In genomic region chr9:70278312-70278711, GRCh38 we compare ENCODE assay signal across 26 cellular contexts.
"Had no signal": no experiment of that assay in that cellular context is flagged by ENCODE, and none has a peak within 500 bp of the region (broad histone marks: within the 10 kb centered on the region; RNA-seq: fewer than 3 reads in every experiment).

No MANE protein-coding gene starts in this region.

- H3K27me3 ChIP-seq: neural progenitor cell, neutrophil, right atrium auricular region, suprapubic skin, tibial artery, upper lobe of right lung had no signal

- H3K9ac ChIP-seq: neural progenitor cell, parathyroid adenoma had no signal

- ATAC-seq: natural killer cell, sciatic nerve, upper lobe of right lung had no signal

- H3K27ac ChIP-seq: left ventricle myocardium inferior, neural progenitor cell, neutrophil, parathyroid adenoma, right atrium auricular region, skin epidermis, suprapubic skin, thoracic aorta, tibial artery, upper lobe of right lung had no signal

- FAIRE-seq: urothelium cell line had no signal

- H2AFZ ChIP-seq: neural progenitor cell, parathyroid adenoma had no signal

- H3K9me3 ChIP-seq: left ventricle myocardium inferior, neutrophil, right atrium auricular region, suprapubic skin, thoracic aorta, tibial artery, upper lobe of right lung had no signal

- H3K4me1 ChIP-seq: left ventricle myocardium inferior, neural progenitor cell, parathyroid adenoma, right atrium auricular region, suprapubic skin, upper lobe of right lung had no signal

- DNase-seq: hippocampal formation; immature natural killer cell; left ventricle myocardium inferior; mesendoderm; naive B cell; natural killer cell; nephron progenitor cell; occipital lobe; stimulated activated CD4-positive, alpha-beta T cell treated with anti-CD3 and anti-CD28 coated beads, Interleukin-12 subunit alpha, Interleukin-12 subunit beta, amount 100 ng/mL, for 4 hours; stimulated activated CD4-positive, alpha-beta T cell treated with anti-CD3 and anti-CD28 coated beads, Interleukin-15, amount 100 ng/mL, for 24 hours; stimulated activated CD4-positive, alpha-beta T cell treated with anti-CD3 and anti-CD28 coated beads, Interleukin-2, amount 100 ng/mL, for 24 hours; stimulated activated CD4-positive, alpha-beta T cell treated with anti-CD3 and anti-CD28 coated beads, Interleukin-4, amount 100 ng/mL, for 1 hour; stimulated activated naive CD4-positive, alpha-beta T cell; tibial artery; trophoblast cell; upper lobe of right lung had no signal

- H3K4me3 ChIP-seq: left ventricle myocardium inferior, lung, neural progenitor cell, right atrium auricular region, skin epidermis, suprapubic skin, thoracic aorta, tibial artery, upper lobe of right lung had no signal

- H3K4me2 ChIP-seq: neural progenitor cell had no signal
